In genomic region chr13:42007844-42008243, GRCh38 we compare ENCODE assay signal across 1 cellular context.
TF ChIP-seq lines count a peak whose summit lies in the region.

No MANE protein-coding gene starts in this region.

TF ChIP-seq in SK-N-SH, 30 proteins besides CTCF, POLR2A, EP300 and RAD21 (continued from another document):
- TF ChIP-seq MAX (IDR thresholded peaks at IDR 0.05; ENCODE audit: low read depth) (no peak), POLR2AphosphoS5 (IDR thresholded peaks at IDR 0.05; ENCODE audit: low read depth, low read length) (peak; percentile 61; the same call in 1 of the 2 replicates), JUND (IDR thresholded peaks at IDR 0.05) (peak; percentile 80), NFIC (IDR thresholded peaks at IDR 0.05; ENCODE audit: borderline replicate concordance) (peak; percentile 76), FOXM1 (IDR thresholded peaks at IDR 0.05; ENCODE audit: low read depth) (peak; percentile 86; the same call in 1 of the 2 replicates), TCF12 (IDR thresholded peaks at IDR 0.05) (peak; percentile 91), MEF2A (IDR thresholded peaks at IDR 0.05; ENCODE audit: borderline replicate concordance, low read depth) (no peak), RXRA (IDR thresholded peaks at IDR 0.05; ENCODE audit: borderline replicate concordance, low read depth) (peak; percentile 29; the same call in 1 of the 2 replicates), TEAD4 (IDR thresholded peaks at IDR 0.05; ENCODE audit: borderline replicate concordance, insufficient read depth) (peak; percentile 82; the same call in 1 of the 2 replicates), PBX3 (IDR thresholded peaks at IDR 0.05) (peak; percentile 85)
